Comparison of ENCODE assay signal across 8 cellular contexts in the genomic region with DNA sequence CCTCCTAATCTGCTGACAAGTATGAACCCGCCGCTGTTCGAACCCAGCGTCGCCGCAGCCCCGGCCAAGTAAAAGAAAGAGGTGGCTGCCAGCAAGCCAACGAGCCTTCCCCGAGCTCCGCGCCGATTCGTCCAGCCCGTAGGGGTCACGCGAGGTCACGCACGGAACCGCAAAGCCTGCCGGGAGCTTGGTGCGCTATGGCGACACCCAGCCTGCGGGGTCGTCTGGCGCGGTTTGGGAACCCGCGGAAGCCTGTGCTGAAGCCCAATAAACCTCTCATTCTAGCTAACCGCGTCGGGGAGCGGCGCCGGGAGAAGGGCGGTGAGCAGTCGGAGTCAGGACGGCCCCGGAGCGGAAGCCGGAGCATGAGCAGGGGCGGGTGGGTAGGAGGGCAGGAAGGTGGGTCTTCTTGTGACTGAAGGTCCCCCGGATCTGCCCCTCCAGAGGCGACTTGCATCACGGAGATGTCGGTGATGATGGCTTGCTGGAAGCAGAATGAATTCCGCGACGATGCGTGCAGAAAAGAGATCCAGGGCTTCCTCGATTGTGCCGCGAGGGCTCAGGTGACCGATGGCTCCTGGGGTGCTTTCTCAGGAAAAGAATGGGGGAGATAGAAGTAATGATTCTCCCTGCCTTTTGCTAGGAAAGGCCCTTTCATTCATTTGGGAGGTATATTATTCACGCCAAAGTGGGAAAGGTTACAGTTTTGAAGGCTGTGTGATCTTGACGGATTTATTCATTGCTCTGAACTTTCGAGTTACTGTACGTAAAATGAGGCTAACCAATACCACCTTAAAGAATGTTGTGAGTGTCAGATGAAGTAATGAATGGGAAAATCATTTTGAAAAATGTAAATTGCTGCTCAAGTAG. TPM values are rescaled to one million over a fixed set of nuclear protein-coding genes. Genes with fewer than 3 reads are reported as not detected.
DNase-seq lines count a peak whose midpoint lies in the region; ATAC-seq and TF ChIP-seq lines count a peak whose summit lies in the region.

Gene CHCHD1 (plus strand): TSS at position 170 of the 870 bp plus-strand sequence. CDS start 28 bp downstream, at position 198.

- no peaks in the 10 kb centered on the region for H3K27me3 Mint-ChIP-seq in activated CD8-positive, alpha-beta T cell treated with anti-CD3 and anti-CD28 coated beads for 36 hours

- TF ChIP-seq POLR2A in GM19099 (IDR thresholded peaks at IDR 0.05; ENCODE audit: extremely low read depth, insufficient read length, low read depth) = peak; percentile 94

- H3K4me3 Mint-ChIP-seq in activated CD8-positive, alpha-beta T cell treated with anti-CD3 and anti-CD28 coated beads for 36 hours = peak within 1 kb of the TSS; percentile 85

- H3K4me1 Mint-ChIP-seq in activated CD8-positive, alpha-beta T cell treated with anti-CD3 and anti-CD28 coated beads for 36 hours (ENCODE audit: low read depth) = peaks cover 42% of the 10 kb centered on the region

- CTCF ChIA-PET in activated CD8-positive, alpha-beta T cell treated with anti-CD3 and anti-CD28 coated beads for 36 hours (lab: Charles Lee) = interaction anchor here (1.0 to 5.0 kb wide), 8 partner anchors 9 to 97 kb away, joined by 3 to 30 read pairs (median 8); a partner anchor contains a TSS

- H3K4me1 ChIP-seq in lower lobe of right lung = peaks cover 50% of the 10 kb centered on the region

- peak within 1 kb of the TSS; percentile 94 for H3K27ac Mint-ChIP-seq in activated CD8-positive, alpha-beta T cell treated with anti-CD3 and anti-CD28 coated beads for 36 hours

- no peaks in the 10 kb centered on the region for H3K9me3 ChIP-seq in lower lobe of right lung

- intact Hi-C loops in activated CD8-positive, alpha-beta T cell treated with anti-CD3 and anti-CD28 coated beads for 36 hours (cut with micrococcal nuclease) = loop anchor here (5.0 kb wide), 1 partner anchor 40 kb away; the partner anchor contains the start of gene SEC24C
- intact Hi-C loops in lower lobe of right lung (cut with DNase I) = no loop called here

- DNase-seq in AG10803 (ENCODE audit: low read depth) (peak; percentile 83), NCI-H82 treated with DMSO at 0.1 percent for 48 hours (lab: John Stamatoyannopoulos, UW; ENCODE audit: unreplicated experiment) (peak; percentile 22), ecto neural progenitor cell (ENCODE audit: low spot score) (peak; percentile 97), lower lobe of right lung (peak; percentile 95)
- DNase-seq in activated CD8-positive, alpha-beta T cell treated with anti-CD3 and anti-CD28 coated beads for 36 hours = peak; percentile 96
- peak; percentile 51 to 88 (median 70) for DNase-seq in stimulated activated CD4-positive, alpha-beta T cell treated with anti-CD3 and anti-CD28 coated beads, TNF-alpha, amount 100 ng/mL, for 1 hour (ENCODE audit: low read depth in 3 of 3, low spot score in 1 of 3)

- POLR2A ChIA-PET in activated CD8-positive, alpha-beta T cell treated with anti-CD3 and anti-CD28 coated beads for 36 hours (lab: Charles Lee) = interaction anchor here (0.6 to 11.7 kb wide), 8 partner anchors 12 to 97 kb away, joined by 3 to 112 read pairs (median 6); a partner anchor contains a TSS

- no peaks in the 10 kb centered on the region for H3K9me3 Mint-ChIP-seq in activated CD8-positive, alpha-beta T cell treated with anti-CD3 and anti-CD28 coated beads for 36 hours

- H3K27ac ChIP-seq in lower lobe of right lung = peak within 1 kb of the TSS; percentile 92

- H3K27me3 ChIP-seq in lower lobe of right lung (ENCODE audit: low read depth) = no peaks in the 10 kb centered on the region

- peaks cover 27% of the 10 kb centered on the region for H3K36me3 Mint-ChIP-seq in activated CD8-positive, alpha-beta T cell treated with anti-CD3 and anti-CD28 coated beads for 36 hours (ENCODE audit: low read depth)

- TF ChIP-seq CTCF in AG10803 (conservative IDR thresholded peaks at IDR 0.05; ENCODE audit: low read length) (no peak), lower lobe of right lung (IDR thresholded peaks at IDR 0.05) (no peak)
- no peak for TF ChIP-seq CTCF in activated CD8-positive, alpha-beta T cell treated with anti-CD3 and anti-CD28 coated beads for 36 hours (IDR thresholded peaks at IDR 0.05)

- peak within 1 kb of the TSS; percentile 88 for H3K4me3 ChIP-seq in AG10803 (ENCODE audit: low read length)
- H3K4me3 ChIP-seq in lower lobe of right lung = peak within 1 kb of the TSS; percentile 95

- peaks cover 36% of the 10 kb centered on the region for H3K36me3 ChIP-seq in lower lobe of right lung

- peak; percentile 41 for ATAC-seq in HG03460 (IDR thresholded peaks at IDR 0.05; ENCODE audit: unreplicated experiment)
- ATAC-seq in activated CD8-positive, alpha-beta T cell treated with anti-CD3 and anti-CD28 coated beads for 36 hours = peak; percentile 74
- peak; percentile 84 to 86 for ATAC-seq in lower lobe of right lung

RNA-seq across cellular contexts. Expression of gene CHCHD1, which starts in this region (rescaled TPM):
- total RNA-seq in activated CD8-positive, alpha-beta T cell treated with anti-CD3 and anti-CD28 coated beads for 36 hours = 10 to 100 TPM; 28.9 to 33.0 TPM
- total RNA-seq in lower lobe of right lung = 21.1 TPM

Comparison
In these comparisons a context has a peak if more than half of its experiments do, and no peak if none do; other contexts are left out.
1. Peak in every context shown above with its lines: DNase-seq, ATAC-seq, H3K4me3 ChIP-seq and H3K27ac ChIP-seq.
2. DNase-seq: peak in every context shown above with its lines; median percentile 97 in ecto neural progenitor cell; 96 in activated CD8-positive, alpha-beta T cell treated with anti-CD3 and anti-CD28 coated beads for 36 hours; 95 in lower lobe of right lung; 83 in AG10803; 70 in stimulated activated CD4-positive, alpha-beta T cell treated with anti-CD3 and anti-CD28 coated beads, TNF-alpha, amount 100 ng/mL, for 1 hour; 22 in NCI-H82 treated with DMSO at 0.1 percent for 48 hours.